1 cellular context compared by ENCODE assay signal in the genomic region with DNA sequence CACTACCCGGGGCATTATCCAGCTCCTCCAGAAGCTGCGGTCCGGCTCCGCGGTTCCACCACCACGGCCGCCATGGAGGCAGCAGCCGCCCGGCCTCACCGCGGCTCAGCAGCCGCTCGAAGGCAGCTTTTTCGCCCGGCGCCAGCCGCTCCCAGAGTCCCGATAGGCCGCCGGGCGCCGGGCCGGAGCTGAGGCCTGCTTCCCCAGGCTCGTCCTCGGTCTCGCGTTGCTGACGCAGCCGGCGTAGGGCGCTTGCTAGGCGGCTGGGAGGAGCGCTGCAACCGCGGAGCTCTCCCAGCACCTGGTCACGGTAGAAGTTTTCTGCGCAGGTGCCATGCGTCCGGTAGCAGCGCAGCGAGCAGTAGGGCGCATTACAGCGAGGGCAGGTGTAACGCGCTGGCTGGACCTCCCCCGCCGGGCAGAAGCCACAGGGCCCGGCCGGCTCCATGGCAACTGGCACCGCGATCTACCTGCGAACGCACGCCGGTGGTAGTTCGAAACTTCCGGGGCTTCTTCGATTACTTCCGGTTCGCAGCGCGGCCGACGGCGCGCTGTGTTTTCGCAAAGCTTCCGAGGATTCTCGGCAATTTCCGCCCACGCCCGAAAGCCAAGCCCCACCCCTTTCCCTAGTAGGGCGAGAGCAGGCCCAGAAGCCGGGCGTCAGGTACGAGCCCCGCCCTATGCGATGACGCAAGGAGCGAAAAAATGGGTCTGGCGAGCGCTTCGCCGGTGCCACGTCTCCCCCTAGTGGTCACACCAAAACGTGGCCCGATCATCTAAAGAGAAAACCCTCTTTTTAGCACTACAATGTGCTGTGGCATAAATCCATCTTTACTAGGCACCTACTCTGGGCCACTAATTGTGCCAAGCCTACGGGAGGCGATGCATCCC.
TF ChIP-seq lines count a peak whose summit lies in the region.

A gene (minus strand): TSS at position 496 of the 891 bp plus-strand sequence. CDS start 48 bp downstream, at position 448.

TF ChIP-seq in A549, 52 proteins besides CTCF, POLR2A, EP300 and RAD21 (continued from another document):
- TF ChIP-seq, protein P1, sequence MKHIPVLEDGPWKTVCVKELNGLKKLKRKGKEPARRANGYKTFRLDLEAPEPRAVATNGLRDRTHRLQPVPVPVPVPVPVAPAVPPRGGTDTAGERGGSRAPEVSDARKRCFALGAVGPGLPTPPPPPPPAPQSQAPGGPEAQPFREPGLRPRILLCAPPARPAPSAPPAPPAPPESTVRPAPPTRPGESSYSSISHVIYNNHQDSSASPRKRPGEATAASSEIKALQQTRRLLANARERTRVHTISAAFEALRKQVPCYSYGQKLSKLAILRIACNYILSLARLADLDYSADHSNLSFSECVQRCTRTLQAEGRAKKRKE (CRISPR knock-in tag; IDR thresholded peaks at IDR 0.05; ENCODE audit: low read depth) = no peak
- TF ChIP-seq MAZ (IDR thresholded peaks at IDR 0.05; ENCODE audit: borderline replicate concordance, low read depth, low read length) (0 out of 2 replicates have a peak, but pooled peaks have one; percentile 43), PHF8 (IDR thresholded peaks at IDR 0.05; ENCODE audit: borderline replicate concordance, low read depth) (peak; percentile 98), KDM1A (IDR thresholded peaks at IDR 0.05; ENCODE audit: low read depth) (no peak), GATA3 (IDR thresholded peaks at IDR 0.05; ENCODE audit: borderline replicate concordance) (peak; percentile 46; the same call in 1 of the 2 replicates), RNF2 (IDR thresholded peaks at IDR 0.05; ENCODE audit: borderline replicate concordance, low read depth) (peak; percentile 52; the same call in 1 of the 2 replicates), EHMT2 (IDR thresholded peaks at IDR 0.05; ENCODE audit: low read depth) (no peak), TP53 (CRISPR knock-in tag; IDR thresholded peaks at IDR 0.05) (peak; percentile 79; the same call in 1 of the 2 replicates), CHD2 (IDR thresholded peaks at IDR 0.05; ENCODE audit: low read length, partially characterized antibody) (no peak), JUN (IDR thresholded peaks at IDR 0.05) (peak; percentile 81 to 93), FOSL2 (IDR thresholded peaks at IDR 0.05) (no peak), FOSL2 (CRISPR knock-in tag; IDR thresholded peaks at IDR 0.05) (peak; percentile 42; the same call in 1 of the 2 replicates)
- TF ChIP-seq, protein P2, sequence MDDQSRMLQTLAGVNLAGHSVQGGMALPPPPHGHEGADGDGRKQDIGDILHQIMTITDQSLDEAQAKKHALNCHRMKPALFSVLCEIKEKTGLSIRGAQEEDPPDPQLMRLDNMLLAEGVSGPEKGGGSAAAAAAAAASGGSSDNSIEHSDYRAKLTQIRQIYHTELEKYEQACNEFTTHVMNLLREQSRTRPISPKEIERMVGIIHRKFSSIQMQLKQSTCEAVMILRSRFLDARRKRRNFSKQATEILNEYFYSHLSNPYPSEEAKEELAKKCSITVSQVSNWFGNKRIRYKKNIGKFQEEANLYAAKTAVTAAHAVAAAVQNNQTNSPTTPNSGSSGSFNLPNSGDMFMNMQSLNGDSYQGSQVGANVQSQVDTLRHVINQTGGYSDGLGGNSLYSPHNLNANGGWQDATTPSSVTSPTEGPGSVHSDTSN (IDR thresholded peaks at IDR 0.05) = peak; percentile 73
